15 cellular contexts compared by ENCODE assay signal in genomic region chr2:30950339-30950738, GRCh38.
DNase-seq lines count a peak whose midpoint lies in the region; ATAC-seq and TF ChIP-seq lines count a peak whose summit lies in the region.
"Had no signal": no experiment of that assay in that cellular context is flagged by ENCODE, and none has a peak within 500 bp of the region (broad histone marks: within the 10 kb centered on the region; RNA-seq: fewer than 3 reads in every experiment).

No MANE protein-coding gene starts in this region.

- TF ChIP-seq CTCF in CD14-positive monocyte (IDR thresholded peaks at IDR 0.05): no peak

- peak overlapping the region; percentile 70 for H3K4me3 Mint-ChIP-seq in T-helper 17 cell
- H3K4me3 Mint-ChIP-seq in CD14-positive monocyte: no peak overlapping the region
- H3K4me3 Mint-ChIP-seq: CD4-positive, alpha-beta memory T cell; GM23338; H9 had no signal

- peak; percentile 71 for ATAC-seq in left ventricle myocardium superior
- ATAC-seq in Right ventricle myocardium inferior: no peak
- no peak for ATAC-seq in T-helper 17 cell
- ATAC-seq: GM23338, HCT116 had no signal

- no peaks in the 10 kb centered on the region for H3K9me3 ChIP-seq in T-helper 17 cell (ENCODE audit: control insufficient read depth, low read length, poor library complexity, severe bottlenecking)

- DNase-seq in left ventricle myocardium superior: no peak
- DNase-seq in Right ventricle myocardium inferior (ENCODE audit: missing footprints): no peak
- no peak for DNase-seq in T-helper 17 cell
- DNase-seq in CD14-positive monocyte (ENCODE audit: low spot score): no peak
- DNase-seq in epidermal melanocyte (ENCODE audit: insufficient read length, low spot score): no peak
- DNase-seq: Calu3; CD4-positive, alpha-beta memory T cell; COR-L47; DMS53; DMS79 treated with DMSO at 0.1 percent for 48 hours; GF-D8; H9 had no signal

- peaks cover 18% of the 10 kb centered on the region for H3K27me3 Mint-ChIP-seq in T-helper 17 cell
- H3K27me3 Mint-ChIP-seq in CD14-positive monocyte (ENCODE audit: low read depth in 3 of 3): peaks cover 0 to 4% (median 2%) of the 10 kb centered on the region in 3 donors

- peak overlapping the region; percentile 44 for H3K27ac ChIP-seq in temporal lobe (ENCODE audit: low read depth, low read length)

- H3K9me3 Mint-ChIP-seq in CD14-positive monocyte: peaks cover 2 to 14% (median 4%) of the 10 kb centered on the region in 7 donors

- H3K4me1 Mint-ChIP-seq in T-helper 17 cell: no peaks in the 10 kb centered on the region
- H3K4me1 Mint-ChIP-seq in CD14-positive monocyte: no peaks in the 10 kb centered on the region
- H3K4me1 Mint-ChIP-seq: CD4-positive, alpha-beta memory T cell; GM23338; H9 had no signal

- H3K27ac Mint-ChIP-seq in T-helper 17 cell (no peak overlapping the region), CD14-positive monocyte (no peak overlapping the region)
- H3K27ac Mint-ChIP-seq: GM23338, H9 had no signal

- intact Hi-C loops in left ventricle myocardium superior (cut with micrococcal nuclease) (no loop called here), Right ventricle myocardium inferior (cut with DNase I) (no loop called here), CD14-positive monocyte (cut with micrococcal nuclease) (no loop called here)

- no peaks in the 10 kb centered on the region for H3K36me3 Mint-ChIP-seq in T-helper 17 cell (ENCODE audit: low read depth)
- no peaks in the 10 kb centered on the region for H3K36me3 Mint-ChIP-seq in CD14-positive monocyte
- H3K36me3 Mint-ChIP-seq: CD4-positive, alpha-beta memory T cell had no signal
